In the genomic region with DNA sequence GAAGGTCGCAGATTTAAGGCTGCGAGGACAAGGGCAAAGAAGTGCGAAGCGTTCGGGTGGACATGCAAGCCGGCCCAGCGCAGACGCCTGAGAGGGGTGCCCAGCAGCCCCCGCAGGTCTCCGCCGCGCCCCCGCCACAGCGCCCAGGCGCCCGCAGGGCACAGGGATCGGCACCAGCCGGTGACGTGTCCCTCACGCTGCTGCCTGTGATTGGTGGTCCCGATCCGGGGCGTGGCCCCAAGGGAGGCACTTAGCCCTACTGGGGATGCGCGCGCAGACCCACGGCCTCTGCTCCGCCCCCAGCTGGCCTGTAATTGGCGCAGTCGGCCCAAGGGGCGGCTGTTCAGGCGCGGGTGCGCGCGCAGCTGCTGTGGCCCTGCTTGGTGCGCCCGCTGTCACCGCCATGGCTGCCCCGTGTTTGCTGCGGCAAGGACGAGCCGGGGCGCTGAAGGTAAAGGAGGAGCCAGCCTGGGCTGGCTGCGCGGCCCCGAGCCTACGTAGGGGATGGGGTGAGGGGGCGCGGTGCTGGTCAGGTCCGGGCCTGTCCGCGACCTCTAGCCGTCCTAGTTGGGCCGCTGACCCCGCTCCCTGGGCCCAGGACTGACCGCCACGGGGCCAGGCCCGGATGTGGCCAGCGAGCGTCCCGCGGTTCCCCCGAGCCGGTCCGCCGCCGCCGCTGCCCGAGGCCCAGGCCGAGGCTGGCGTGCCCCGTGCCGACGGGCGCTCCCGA, we compare ENCODE assay signal across 8 cellular contexts. TPM values are rescaled to one million over a fixed set of nuclear protein-coding genes. Genes with fewer than 3 reads are reported as not detected.
DNase-seq lines count a peak whose midpoint lies in the region; ATAC-seq and TF ChIP-seq lines count a peak whose summit lies in the region.

A gene (plus strand): TSS at position 379 of the 730 bp plus-strand sequence. CDS start 25 bp downstream, at position 404.

- peaks cover under 1% of the 10 kb centered on the region for H3K36me3 Mint-ChIP-seq in activated naive CD4-positive, alpha-beta T cell treated with anti-CD3 and anti-CD28 coated beads, Interleukin-2, amount 50 U/mL, for 24 hours

- TF ChIP-seq CTCF in GM06990 (IDR thresholded peaks at IDR 0.05; ENCODE audit: insufficient read depth, low read length, poor library complexity, severe bottlenecking) = no peak

- ATAC-seq in HG02588 (IDR thresholded peaks at IDR 0.05; ENCODE audit: unreplicated experiment) (peak; percentile 92), SK-N-SH treated with all-trans-retinoic acid at 6 μM for 48 hours (peak; percentile 96)

- H3K27me3 Mint-ChIP-seq in activated naive CD4-positive, alpha-beta T cell treated with anti-CD3 and anti-CD28 coated beads, Interleukin-2, amount 50 U/mL, for 24 hours = no peaks in the 10 kb centered on the region

- peak within 1 kb of the TSS; percentile 92 for H3K4me3 Mint-ChIP-seq in activated naive CD4-positive, alpha-beta T cell treated with anti-CD3 and anti-CD28 coated beads, Interleukin-2, amount 50 U/mL, for 24 hours

- no peaks in the 10 kb centered on the region for H3K9me3 Mint-ChIP-seq in activated naive CD4-positive, alpha-beta T cell treated with anti-CD3 and anti-CD28 coated beads, Interleukin-2, amount 50 U/mL, for 24 hours

- DNase-seq in GM06990 (ENCODE audit: extremely low read depth, insufficient read length) (peak; percentile 99), NCI-H1092 (lab: John Stamatoyannopoulos, UW) (peak; percentile 99), globus pallidus (ENCODE audit: low spot score) (peak; percentile 99), occipital lobe (lab: John Stamatoyannopoulos, UW) (peak; percentile 99)

- H3K4me1 Mint-ChIP-seq in activated naive CD4-positive, alpha-beta T cell treated with anti-CD3 and anti-CD28 coated beads, Interleukin-2, amount 50 U/mL, for 24 hours = peaks cover 16% of the 10 kb centered on the region

- peak within 1 kb of the TSS; percentile 74 for H3K27ac ChIP-seq in temporal lobe (ENCODE audit: low read depth, low read length)

- no peaks in the 10 kb centered on the region for H3K36me3 ChIP-seq in GM06990 (ENCODE audit: control insufficient read depth, insufficient read depth, low read length)

- H3K27me3 ChIP-seq in GM06990 (replicated peaks; ENCODE audit: control insufficient read depth, insufficient read depth, low read length) = no peaks in the 10 kb centered on the region

- H3K27ac Mint-ChIP-seq in activated naive CD4-positive, alpha-beta T cell treated with anti-CD3 and anti-CD28 coated beads, Interleukin-2, amount 50 U/mL, for 24 hours = peak within 1 kb of the TSS; percentile 88

- peak within 1 kb of the TSS; percentile 89 for H3K4me3 ChIP-seq in GM06990 (replicated peaks; ENCODE audit: low read depth, low read length)

TF ChIP-seq in SK-N-SH treated with all-trans-retinoic acid at 6 μM for 48 hours, 23 proteins besides CTCF, POLR2A, EP300 and RAD21:
- TF ChIP-seq RARB (CRISPR knock-in tag; IDR thresholded peaks at IDR 0.05) = no peak
- no peak for TF ChIP-seq TOX (CRISPR knock-in tag; IDR thresholded peaks at IDR 0.05; ENCODE audit: borderline replicate concordance)
- TF ChIP-seq ISL1 (CRISPR knock-in tag; IDR thresholded peaks at IDR 0.05) = no peak
- TF ChIP-seq TCF4 (CRISPR knock-in tag; IDR thresholded peaks at IDR 0.05; ENCODE audit: borderline replicate concordance) = no peak; the same call in 1 of the 2 replicates
- TF ChIP-seq, protein P1, sequence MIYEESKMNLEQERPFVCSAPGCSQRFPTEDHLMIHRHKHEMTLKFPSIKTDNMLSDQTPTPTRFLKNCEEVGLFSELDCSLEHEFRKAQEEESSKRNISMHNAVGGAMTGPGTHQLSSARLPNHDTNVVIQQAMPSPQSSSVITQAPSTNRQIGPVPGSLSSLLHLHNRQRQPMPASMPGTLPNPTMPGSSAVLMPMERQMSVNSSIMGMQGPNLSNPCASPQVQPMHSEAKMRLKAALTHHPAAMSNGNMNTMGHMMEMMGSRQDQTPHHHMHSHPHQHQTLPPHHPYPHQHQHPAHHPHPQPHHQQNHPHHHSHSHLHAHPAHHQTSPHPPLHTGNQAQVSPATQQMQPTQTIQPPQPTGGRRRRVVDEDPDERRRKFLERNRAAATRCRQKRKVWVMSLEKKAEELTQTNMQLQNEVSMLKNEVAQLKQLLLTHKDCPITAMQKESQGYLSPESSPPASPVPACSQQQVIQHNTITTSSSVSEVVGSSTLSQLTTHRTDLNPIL (CRISPR knock-in tag; IDR thresholded peaks at IDR 0.05; ENCODE audit: low read depth) = no peak
- no peak for TF ChIP-seq ZNF565 (CRISPR knock-in tag; conservative IDR thresholded peaks at IDR 0.05; ENCODE audit: low read depth)
- TF ChIP-seq ZFP3 (CRISPR knock-in tag; IDR thresholded peaks at IDR 0.05) = peak; percentile 96
- TF ChIP-seq, protein P2, sequence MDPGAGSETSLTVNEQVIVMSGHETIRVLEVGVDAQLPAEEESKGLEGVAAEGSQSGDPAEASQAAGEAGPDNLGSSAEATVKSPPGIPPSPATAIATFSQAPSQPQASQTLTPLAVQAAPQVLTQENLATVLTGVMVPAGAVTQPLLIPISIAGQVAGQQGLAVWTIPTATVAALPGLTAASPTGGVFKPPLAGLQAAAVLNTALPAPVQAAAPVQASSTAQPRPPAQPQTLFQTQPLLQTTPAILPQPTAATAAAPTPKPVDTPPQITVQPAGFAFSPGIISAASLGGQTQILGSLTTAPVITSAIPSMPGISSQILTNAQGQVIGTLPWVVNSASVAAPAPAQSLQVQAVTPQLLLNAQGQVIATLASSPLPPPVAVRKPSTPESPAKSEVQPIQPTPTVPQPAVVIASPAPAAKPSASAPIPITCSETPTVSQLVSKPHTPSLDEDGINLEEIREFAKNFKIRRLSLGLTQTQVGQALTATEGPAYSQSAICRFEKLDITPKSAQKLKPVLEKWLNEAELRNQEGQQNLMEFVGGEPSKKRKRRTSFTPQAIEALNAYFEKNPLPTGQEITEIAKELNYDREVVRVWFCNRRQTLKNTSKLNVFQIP (CRISPR knock-in tag; IDR thresholded peaks at IDR 0.05; ENCODE audit: borderline replicate concordance, low read depth) = no peak
- TF ChIP-seq GLIS3 (CRISPR knock-in tag; IDR thresholded peaks at IDR 0.05) = no peak
- TF ChIP-seq, protein P3, sequence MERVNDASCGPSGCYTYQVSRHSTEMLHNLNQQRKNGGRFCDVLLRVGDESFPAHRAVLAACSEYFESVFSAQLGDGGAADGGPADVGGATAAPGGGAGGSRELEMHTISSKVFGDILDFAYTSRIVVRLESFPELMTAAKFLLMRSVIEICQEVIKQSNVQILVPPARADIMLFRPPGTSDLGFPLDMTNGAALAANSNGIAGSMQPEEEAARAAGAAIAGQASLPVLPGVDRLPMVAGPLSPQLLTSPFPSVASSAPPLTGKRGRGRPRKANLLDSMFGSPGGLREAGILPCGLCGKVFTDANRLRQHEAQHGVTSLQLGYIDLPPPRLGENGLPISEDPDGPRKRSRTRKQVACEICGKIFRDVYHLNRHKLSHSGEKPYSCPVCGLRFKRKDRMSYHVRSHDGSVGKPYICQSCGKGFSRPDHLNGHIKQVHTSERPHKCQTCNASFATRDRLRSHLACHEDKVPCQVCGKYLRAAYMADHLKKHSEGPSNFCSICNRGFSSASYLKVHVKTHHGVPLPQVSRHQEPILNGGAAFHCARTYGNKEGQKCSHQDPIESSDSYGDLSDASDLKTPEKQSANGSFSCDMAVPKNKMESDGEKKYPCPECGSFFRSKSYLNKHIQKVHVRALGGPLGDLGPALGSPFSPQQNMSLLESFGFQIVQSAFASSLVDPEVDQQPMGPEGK (CRISPR knock-in tag; IDR thresholded peaks at IDR 0.05; ENCODE audit: borderline replicate concordance) = peak; percentile 61
- no peak for TF ChIP-seq ZNF70 (CRISPR knock-in tag; IDR thresholded peaks at IDR 0.05)
- no peak for TF ChIP-seq ESRRG (CRISPR knock-in tag; IDR thresholded peaks at IDR 0.05)
- no peak for TF ChIP-seq CSDC2 (CRISPR knock-in tag; IDR thresholded peaks at IDR 0.05)
- TF ChIP-seq SNAI2 (CRISPR knock-in tag; IDR thresholded peaks at IDR 0.05) = no peak
- TF ChIP-seq, protein P4, sequence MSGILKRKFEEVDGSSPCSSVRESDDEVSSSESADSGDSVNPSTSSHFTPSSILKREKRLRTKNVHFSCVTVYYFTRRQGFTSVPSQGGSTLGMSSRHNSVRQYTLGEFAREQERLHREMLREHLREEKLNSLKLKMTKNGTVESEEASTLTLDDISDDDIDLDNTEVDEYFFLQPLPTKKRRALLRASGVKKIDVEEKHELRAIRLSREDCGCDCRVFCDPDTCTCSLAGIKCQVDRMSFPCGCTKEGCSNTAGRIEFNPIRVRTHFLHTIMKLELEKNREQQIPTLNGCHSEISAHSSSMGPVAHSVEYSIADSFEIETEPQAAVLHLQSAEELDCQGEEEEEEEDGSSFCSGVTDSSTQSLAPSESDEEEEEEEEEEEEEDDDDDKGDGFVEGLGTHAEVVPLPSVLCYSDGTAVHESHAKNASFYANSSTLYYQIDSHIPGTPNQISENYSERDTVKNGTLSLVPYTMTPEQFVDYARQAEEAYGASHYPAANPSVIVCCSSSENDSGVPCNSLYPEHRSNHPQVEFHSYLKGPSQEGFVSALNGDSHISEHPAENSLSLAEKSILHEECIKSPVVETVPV (CRISPR knock-in tag; IDR thresholded peaks at IDR 0.05) = no peak

RNA-seq across cellular contexts. Expression of the gene that starts here (rescaled TPM):
- total RNA-seq in occipital lobe (26.7 TPM), temporal lobe (18.7 TPM)

Comparison
In these comparisons a context has a peak if more than half of its experiments do, and no peak if none do; other contexts are left out.
1. Peak in every context shown above with its lines: DNase-seq, ATAC-seq, H3K4me3 ChIP-seq and H3K27ac ChIP-seq.